Comparison of ENCODE assay signal across 1 cellular context in the genomic region with DNA sequence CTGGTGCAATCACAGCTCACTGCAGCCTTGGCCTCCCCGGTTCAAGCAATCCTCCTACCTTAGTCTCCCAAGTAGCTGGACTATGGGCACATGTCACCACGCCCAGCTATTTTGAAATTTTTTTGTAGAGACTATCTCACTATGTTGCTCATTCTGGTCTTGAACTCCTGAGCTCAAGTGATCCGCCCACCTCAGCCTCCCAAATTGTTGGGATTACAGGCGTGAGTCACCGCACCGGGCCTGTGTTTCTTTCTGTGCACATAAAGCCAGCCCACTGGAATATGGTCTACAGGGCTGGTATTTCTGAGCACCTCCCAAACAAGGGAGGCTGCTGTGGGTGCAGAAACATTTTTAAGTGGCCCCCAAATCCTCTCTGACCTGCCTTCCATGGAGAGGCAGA.
TF ChIP-seq lines count a peak whose summit lies in the region.

No MANE protein-coding gene starts in this region.

TF ChIP-seq in K562, 482 proteins besides CTCF, POLR2A, EP300 and RAD21:
- TF ChIP-seq POLR2AphosphoS2 (IDR thresholded peaks at IDR 0.05; ENCODE audit: low read length) = no peak
- peak; percentile 57 for TF ChIP-seq EGR1 (conservative IDR thresholded peaks at IDR 0.05)
